ENCODE assay signal across 8 cellular contexts in the genomic region with DNA sequence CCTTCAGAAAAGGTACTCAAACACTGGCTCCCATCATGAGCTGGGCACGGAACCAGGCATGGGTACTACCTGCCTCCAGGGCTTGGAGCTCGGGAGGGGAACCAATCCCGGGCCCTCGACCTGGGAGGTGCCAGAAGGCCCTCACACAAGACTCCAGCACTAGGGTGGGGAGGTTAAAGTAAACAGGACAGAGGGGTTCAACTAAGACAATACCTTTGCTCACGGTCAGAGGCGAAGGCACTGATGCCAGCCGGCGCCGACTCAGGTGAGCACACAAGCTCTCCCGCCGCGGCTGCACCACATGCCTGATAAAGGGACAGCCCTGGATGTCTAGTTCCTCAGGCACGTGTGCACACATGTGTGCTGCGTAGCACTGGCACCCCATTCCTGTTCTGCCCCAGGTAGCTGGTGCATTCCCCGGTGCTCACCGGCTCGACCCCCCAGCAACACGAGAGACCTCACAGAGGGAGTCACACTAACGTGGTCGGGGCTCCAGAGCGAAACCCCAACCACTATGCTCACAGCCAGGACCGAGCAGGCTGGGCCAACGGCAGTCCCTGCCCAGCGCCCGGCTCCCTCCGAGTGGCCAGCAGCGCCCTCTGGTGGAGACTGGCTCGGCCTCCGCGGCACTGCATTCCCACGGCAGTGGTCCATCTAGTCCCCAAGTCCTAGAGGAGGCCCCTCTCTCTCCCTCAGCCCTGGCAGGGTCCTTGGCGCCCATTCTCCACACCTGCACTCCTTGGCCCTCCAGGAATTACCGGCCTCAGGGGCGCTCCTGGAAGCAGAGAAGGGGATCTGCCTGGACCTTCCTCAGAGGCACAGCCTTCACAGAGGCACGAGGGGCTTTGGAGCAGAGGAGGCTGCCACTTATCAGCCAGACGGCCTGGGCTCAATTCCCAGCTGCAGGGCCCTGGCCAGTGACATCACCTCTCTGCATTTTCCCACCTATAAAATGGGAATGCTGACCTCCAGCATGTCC. TPM values are rescaled to one million over a fixed set of nuclear protein-coding genes. Genes with fewer than 3 reads are reported as not detected.
DNase-seq lines count a peak whose midpoint lies in the region; ATAC-seq and TF ChIP-seq lines count a peak whose summit lies in the region.

No MANE protein-coding gene starts in this region.

- no peaks in the 10 kb centered on the region for H3K9me3 Mint-ChIP-seq in activated B cell treated with CpG ODN at 0.5 μM for 24 hours
- H3K9me3 Mint-ChIP-seq in MCF 10A (ENCODE audit: unreplicated experiment): no peaks in the 10 kb centered on the region

- peaks cover 11% of the 10 kb centered on the region for H3K36me3 Mint-ChIP-seq in activated B cell treated with CpG ODN at 0.5 μM for 24 hours (ENCODE audit: low read depth)
- H3K36me3 Mint-ChIP-seq in MCF 10A (ENCODE audit: insufficient read depth, unreplicated experiment): peaks cover 5% of the 10 kb centered on the region

- H3K4me3 Mint-ChIP-seq in activated B cell treated with CpG ODN at 0.5 μM for 24 hours (no peak overlapping the region), MCF 10A (ENCODE audit: unreplicated experiment) (no peak overlapping the region)

- TF ChIP-seq CTCF in GM12874 (IDR thresholded peaks at IDR 0.05; ENCODE audit: insufficient read depth, low read depth, low read length) (peak; percentile 93), activated B cell treated with CpG ODN at 0.5 μM for 24 hours (IDR thresholded peaks at IDR 0.05) (peak; percentile 53), MCF 10A (IDR thresholded peaks at IDR 0.05; ENCODE audit: unreplicated experiment) (peak; percentile 89)

- H3K4me1 Mint-ChIP-seq in activated B cell treated with CpG ODN at 0.5 μM for 24 hours (peaks cover 52% of the 10 kb centered on the region), MCF 10A (ENCODE audit: insufficient read depth, unreplicated experiment) (peaks cover 27% of the 10 kb centered on the region)

- H3K27ac Mint-ChIP-seq in activated B cell treated with CpG ODN at 0.5 μM for 24 hours: no peak overlapping the region
- H3K27ac Mint-ChIP-seq in MCF 10A (ENCODE audit: low read depth, unreplicated experiment): no peak overlapping the region

- CTCF ChIA-PET in activated B cell treated with CpG ODN at 0.5 μM for 24 hours (lab: Charles Lee): interaction anchor here (3.1 to 3.5 kb wide), 3 partner anchors 59 to 313 kb away, joined by 12 to 23 read pairs (median 12); no protein-coding TSS in a partner anchor
- CTCF ChIA-PET in MCF 10A (lab: Yijun Ruan, JAX): interaction anchor here (0.5 to 3.1 kb wide), 21 partner anchors 10 to 485 kb away, joined by 3 to 21 read pairs (median 3); no protein-coding TSS in a partner anchor

- no peaks in the 10 kb centered on the region for H3K27me3 Mint-ChIP-seq in activated B cell treated with CpG ODN at 0.5 μM for 24 hours
- H3K27me3 Mint-ChIP-seq in MCF 10A (ENCODE audit: insufficient read depth, unreplicated experiment): no peaks in the 10 kb centered on the region

- BruUV-seq in MCF 10A (replicated peaks; lab: Mats Ljungman, UMichigan): no TSS peak

- ATAC-seq in activated B cell treated with CpG ODN at 0.5 μM for 24 hours (ENCODE audit: low read depth): peak; percentile 87
- ATAC-seq in GM21529 (IDR thresholded peaks at IDR 0.05; ENCODE audit: unreplicated experiment): no peak
- ATAC-seq in HG02938 (IDR thresholded peaks at IDR 0.05; ENCODE audit: unreplicated experiment): no peak

- DNase-seq in NCI-H1694 (lab: John Stamatoyannopoulos, UW): peak; percentile 37
- DNase-seq in activated B cell treated with CpG ODN at 0.5 μM for 24 hours: peak; percentile 74
- DNase-seq in MCF 10A (ENCODE audit: unreplicated experiment): peak; percentile 53
- DNase-seq in iris pigment epithelial cell (ENCODE audit: low read depth): peak; percentile 56
- DNase-seq in stimulated activated CD4-positive, alpha-beta T cell treated with anti-CD3 and anti-CD28 coated beads, Interleukin-12 subunit alpha, Interleukin-12 subunit beta, amount 100 ng/mL, for 48 hours (ENCODE audit: low read depth in 2 of 3, low spot score in 1 of 3): peak; percentile 44 to 78 (median 70)

- POLR2A ChIA-PET in activated B cell treated with CpG ODN at 0.5 μM for 24 hours (lab: Charles Lee): no interaction called here
- POLR2A ChIA-PET in MCF 10A (lab: Yijun Ruan, JAX): no interaction called here

- intact Hi-C loops in activated B cell treated with CpG ODN at 0.5 μM for 24 hours (cut with micrococcal nuclease) (loop anchor here (1.0 to 2.0 kb wide), 2 partner anchors 63 to 401 kb away; no protein-coding TSS in a partner anchor), MCF 10A (cut with micrococcal nuclease) (loop anchor here (2.0 to 5.0 kb wide), 2 partner anchors 251 to 403 kb away; no protein-coding TSS in a partner anchor)

RNA-seq across cellular contexts. Expression of gene MOB2, which starts 28.8 kb away (rescaled TPM):
- total RNA-seq in activated B cell treated with CpG ODN at 0.5 μM for 24 hours (29.5 and 34.4 TPM in 2 replicates), MCF 10A (2022) (20.1 and 20.2 TPM in 2 replicates)

RNA-seq across cellular contexts. Expression of gene DUSP8, which starts 56.7 kb away (rescaled TPM):
- total RNA-seq in activated B cell treated with CpG ODN at 0.5 μM for 24 hours: 1.3 and 1.7 TPM in 2 replicates
- 10.4 and 17.6 TPM in 2 replicates for total RNA-seq in MCF 10A (2022)
